In the genomic region with DNA sequence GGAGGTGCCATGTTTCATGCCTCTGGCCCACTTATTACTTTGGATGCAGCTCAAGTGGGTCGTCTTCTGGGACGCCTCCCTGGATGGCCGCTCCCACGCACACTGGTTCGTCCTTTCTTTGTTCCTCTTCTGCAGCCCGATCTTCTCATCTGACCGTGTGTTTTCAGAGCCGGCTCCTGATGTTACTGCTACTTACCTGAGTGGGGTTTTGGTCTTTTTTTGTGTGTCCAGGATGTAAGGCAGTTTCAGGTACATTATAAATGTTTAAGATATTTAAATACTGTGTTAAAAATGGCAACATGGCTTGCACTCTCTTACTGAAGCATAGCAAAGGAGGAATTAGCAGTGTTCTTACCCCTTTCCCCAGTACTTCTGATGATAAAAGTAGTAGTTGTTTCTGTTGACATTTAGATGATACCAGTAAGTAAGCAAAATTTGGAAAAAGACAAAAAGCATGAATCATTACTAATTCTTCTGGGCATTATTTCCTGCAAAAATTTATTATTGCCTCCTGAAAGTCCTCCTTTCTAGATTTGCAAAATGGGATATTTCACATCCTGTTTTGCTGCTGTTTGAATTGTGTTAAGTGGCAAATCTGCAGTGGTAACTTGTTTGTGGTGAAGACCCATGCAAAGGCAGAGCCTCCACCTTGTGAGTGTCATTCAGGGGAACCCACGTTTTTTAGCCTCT, we compare ENCODE assay signal across 9 cellular contexts.
A peak's percentile ranks its signal among the peaks of the same experiment; 100 is the strongest.
DNase-seq lines count a peak whose midpoint lies in the region; ATAC-seq and TF ChIP-seq lines count a peak whose summit lies in the region.
"Had no signal": no experiment of that assay in that cellular context is flagged by ENCODE, and none has a peak within 500 bp of the region (broad histone marks: within the 10 kb centered on the region; RNA-seq: fewer than 3 reads in every experiment).

No MANE protein-coding gene starts in this region.

- H4K20me1 ChIP-seq in SU-DHL-6 (ENCODE audit: low read depth, low read length): peaks cover 14% of the 10 kb centered on the region; the same call in 1 of the 2 replicates

- no peaks in the 10 kb centered on the region for H3K9me2 ChIP-seq in SU-DHL-6 (replicated peaks; ENCODE audit: insufficient read depth, low read length)

- no peak overlapping the region for H3K4me3 ChIP-seq in SU-DHL-6 (ENCODE audit: insufficient read depth, low read length, poor library complexity, severe bottlenecking)
- H3K4me3 ChIP-seq: BLaER1 had no signal

- H2AFZ ChIP-seq in SU-DHL-6 (ENCODE audit: low read depth, low read length, severe bottlenecking): no peak overlapping the region

- ATAC-seq in GM19023 (IDR thresholded peaks at IDR 0.05; ENCODE audit: unreplicated experiment) (peak; percentile 67), HG02884 (IDR thresholded peaks at IDR 0.05; ENCODE audit: unreplicated experiment) (peak; percentile 57)

- H3K9ac ChIP-seq in SU-DHL-6 (ENCODE audit: low read length): peak overlapping the region; percentile 4; the same call in 1 of the 2 replicates
- H3K9ac ChIP-seq: BLaER1 had no signal

- no peaks in the 10 kb centered on the region for H3K27me3 ChIP-seq in SU-DHL-6 (ENCODE audit: low read length)
- H3K27me3 ChIP-seq: BLaER1 had no signal

- H3F3A ChIP-seq in SU-DHL-6 (ENCODE audit: insufficient read depth): no peaks in the 10 kb centered on the region

- H3K9me3 ChIP-seq in SU-DHL-6 (ENCODE audit: insufficient read depth, low read length): no peaks in the 10 kb centered on the region

- peak; percentile 64 for DNase-seq in CD1c-positive myeloid dendritic cell (ENCODE audit: extremely low spot score)
- no peak for DNase-seq in activated gamma-delta T cell (lab: John Stamatoyannopoulos, UW)
- no peak for DNase-seq in activated CD4-positive, CD25-positive, alpha-beta regulatory T cell treated with anti-CD3 and anti-CD28 coated beads, Interleukin-2, amount 50 U/mL, for 72 hours
- DNase-seq in NCI-H146 treated with DMSO at 0.1 percent for 48 hours (lab: John Stamatoyannopoulos, UW; ENCODE audit: unreplicated experiment): no peak
- no peak for DNase-seq in SHP77 treated with DMSO at 0.1 percent for 48 hours (lab: John Stamatoyannopoulos, UW)

- no peak for TF ChIP-seq CTCF in SU-DHL-6 (IDR thresholded peaks at IDR 0.05; ENCODE audit: insufficient read depth, low read length, poor library complexity, severe bottlenecking)

- H3K36me3 ChIP-seq in SU-DHL-6 (ENCODE audit: low read length): peaks cover 4% of the 10 kb centered on the region; the same call in 1 of the 2 replicates

- H3K79me2 ChIP-seq in SU-DHL-6 (ENCODE audit: insufficient read depth, low read length): peaks cover 99% of the 10 kb centered on the region

- peak overlapping the region; percentile 62 for H3K27ac ChIP-seq in SU-DHL-6 (ENCODE audit: low read depth, low read length)
- H3K27ac ChIP-seq: BLaER1 had no signal

- peak overlapping the region; percentile 55 for H3K4me2 ChIP-seq in SU-DHL-6 (ENCODE audit: low read depth, low read length, poor library complexity, severe bottlenecking)
- H3K4me2 ChIP-seq: BLaER1 had no signal
